ENCODE assay signal across 10 cellular contexts in genomic region chr4:4461850-4462249, GRCh38.
DNase-seq lines count a peak whose midpoint lies in the region; ATAC-seq and TF ChIP-seq lines count a peak whose summit lies in the region.
"Had no signal": no experiment of that assay in that cellular context is flagged by ENCODE, and none has a peak within 500 bp of the region (broad histone marks: within the 10 kb centered on the region; RNA-seq: fewer than 3 reads in every experiment).

No MANE protein-coding gene starts in this region.

- POLR2A ChIA-PET in SK-N-SH (lab: Yijun Ruan, JAX), result interaction anchor here (0.6 to 1.5 kb wide), 2 partner anchors 55 to 121 kb away, joined by 3 read pairs; no protein-coding TSS in a partner anchor
- POLR2A ChIA-PET in activated CD4-positive, alpha-beta memory T cell treated with anti-CD3 and anti-CD28 coated beads, Interleukin-2, amount 10 ng/mL, durations not matched to agents 7 days and 5 days (lab: Charles Lee), result interaction anchor here (1.2 kb wide), 2 partner anchors 50 to 79 kb away, joined by 3 read pairs; no protein-coding TSS in a partner anchor

- no peaks in the 10 kb centered on the region for H3K27me3 ChIP-seq in SK-N-SH (ENCODE audit: insufficient read depth)
- no peaks in the 10 kb centered on the region for H3K27me3 ChIP-seq in stomach
- H3K27me3 ChIP-seq in heart left ventricle, result no peaks in the 10 kb centered on the region
- no peaks in the 10 kb centered on the region for H3K27me3 ChIP-seq in gastrocnemius medialis

- CTCF ChIA-PET in SK-N-SH (lab: Yijun Ruan, JAX), result interaction anchor here (0.6 to 2.1 kb wide), 5 partner anchors 14 to 58 kb away, joined by 3 to 7 read pairs (median 4); no protein-coding TSS in a partner anchor
- CTCF ChIA-PET in activated CD4-positive, alpha-beta memory T cell treated with anti-CD3 and anti-CD28 coated beads, Interleukin-2, amount 10 ng/mL, durations not matched to agents 7 days and 5 days (lab: Charles Lee), result no interaction called here

- TF ChIP-seq RAD21 in SK-N-SH (IDR thresholded peaks at IDR 0.05; ENCODE audit: low read length), result no peak

- no peak overlapping the region for H3K9ac ChIP-seq in SK-N-SH

- H4K20me1 ChIP-seq in SK-N-SH (ENCODE audit: insufficient read depth), result no peaks in the 10 kb centered on the region

- TF ChIP-seq EP300 in SK-N-SH (IDR thresholded peaks at IDR 0.05; ENCODE audit: borderline replicate concordance in 1 of 2, low read depth in 1 of 2, low read length in 1 of 2) (peak in 1 of 2 experiments; percentile 60; a peak in 2 of 4 replicates), stomach (IDR thresholded peaks at IDR 0.05) (no peak)

- H3K9me2 ChIP-seq in SK-N-SH, result no peaks in the 10 kb centered on the region

- H3K27ac Mint-ChIP-seq in activated CD4-positive, alpha-beta memory T cell treated with anti-CD3 and anti-CD28 coated beads, Interleukin-2, amount 10 ng/mL, durations not matched to agents 7 days and 5 days, result peak overlapping the region; percentile 69

- DNase-seq in SK-N-SH (peak; percentile 65), left lobe of liver (ENCODE audit: low spot score) (peak; percentile 90), stomach (peak; percentile 43), heart left ventricle (no peak), OCI-M2 (lab: John Stamatoyannopoulos, UW; ENCODE audit: unreplicated experiment) (no peak), gastrocnemius medialis (no peak)
- DNase-seq in activated CD4-positive, alpha-beta memory T cell treated with anti-CD3 and anti-CD28 coated beads, Interleukin-2, amount 10 ng/mL, durations not matched to agents 7 days and 5 days, result peak; percentile 65
- DNase-seq: ACHN, NCI-H446 had no signal

- no peak overlapping the region for H3K4me3 Mint-ChIP-seq in activated CD4-positive, alpha-beta memory T cell treated with anti-CD3 and anti-CD28 coated beads, Interleukin-2, amount 10 ng/mL, durations not matched to agents 7 days and 5 days

- H2AFZ ChIP-seq in SK-N-SH (ENCODE audit: low read depth), result no peak overlapping the region

- ATAC-seq in SK-N-SH treated with all-trans-retinoic acid at 6 μM for 48 hours (no peak; the same call in 2 of the 3 replicates), left lobe of liver (peak; percentile 98), heart left ventricle (no peak), gastrocnemius medialis (no peak)

- TF ChIP-seq CTCF in SK-N-SH (IDR thresholded peaks at IDR 0.05) (no peak), stomach (IDR thresholded peaks at IDR 0.05) (no peak), heart left ventricle (IDR thresholded peaks at IDR 0.05) (no peak), gastrocnemius medialis (IDR thresholded peaks at IDR 0.05 in 4 of 5, conservative IDR thresholded peaks at IDR 0.05 in 1 of 5) (no peak)

- H3K36me3 Mint-ChIP-seq in activated CD4-positive, alpha-beta memory T cell treated with anti-CD3 and anti-CD28 coated beads, Interleukin-2, amount 10 ng/mL, durations not matched to agents 7 days and 5 days (ENCODE audit: low read depth), result peaks cover 20% of the 10 kb centered on the region

- intact Hi-C loops in stomach (cut with DNase I; ENCODE audit: low total_unique reads), result no loop called here
- intact Hi-C loops in heart left ventricle (cut with DNase I), result no loop called here
- intact Hi-C loops in gastrocnemius medialis (cut with DNase I; ENCODE audit: low total_unique reads), result no loop called here

- H3K27ac ChIP-seq in SK-N-SH (ENCODE audit: low read depth in 2 of 2, low read length in 1 of 2) (peak overlapping the region in 1 of 2 experiments; percentile 90; a peak in 1 of 4 replicates), stomach (no peak overlapping the region), heart left ventricle (no peak overlapping the region), gastrocnemius medialis (no peak overlapping the region)

- H3K27me3 Mint-ChIP-seq in activated CD4-positive, alpha-beta memory T cell treated with anti-CD3 and anti-CD28 coated beads, Interleukin-2, amount 10 ng/mL, durations not matched to agents 7 days and 5 days, result no peaks in the 10 kb centered on the region

- peaks cover 4% of the 10 kb centered on the region for H3K9me3 Mint-ChIP-seq in activated CD4-positive, alpha-beta memory T cell treated with anti-CD3 and anti-CD28 coated beads, Interleukin-2, amount 10 ng/mL, durations not matched to agents 7 days and 5 days

- H3K4me1 ChIP-seq in SK-N-SH (ENCODE audit: control insufficient read depth in 1 of 2, insufficient read depth in 2 of 2, low read depth in 1 of 2, low read length in 1 of 2), result peaks cover 9 to 21% of the 10 kb centered on the region in 2 experiments
- peaks cover 0 to 13% (median 3%) of the 10 kb centered on the region in 4 donors for H3K4me1 ChIP-seq in stomach
- H3K4me1 ChIP-seq in heart left ventricle, result no peaks in the 10 kb centered on the region
- H3K4me1 ChIP-seq in gastrocnemius medialis, result no peaks in the 10 kb centered on the region

- in situ Hi-C loops in gastrocnemius medialis (cut with MboI; ENCODE audit: low sequenced_read_pairs in 4 of 4), result no loop called here

- H3F3A ChIP-seq in SK-N-SH (replicated peaks; ENCODE audit: insufficient read depth), result peaks cover 18% of the 10 kb centered on the region

- H3K79me2 ChIP-seq in SK-N-SH (ENCODE audit: insufficient read depth), result no peaks in the 10 kb centered on the region

- no peak for TF ChIP-seq POLR2A in stomach (IDR thresholded peaks at IDR 0.05)
- TF ChIP-seq POLR2A in heart left ventricle (IDR thresholded peaks at IDR 0.05), result no peak
- no peak for TF ChIP-seq POLR2A in gastrocnemius medialis (IDR thresholded peaks at IDR 0.05)

- H3K4me2 ChIP-seq in SK-N-SH, result no peak overlapping the region

- H3K9me3 ChIP-seq in SK-N-SH, result no peaks in the 10 kb centered on the region
- no peaks in the 10 kb centered on the region for H3K9me3 ChIP-seq in stomach
- no peaks in the 10 kb centered on the region for H3K9me3 ChIP-seq in heart left ventricle
- no peaks in the 10 kb centered on the region for H3K9me3 ChIP-seq in gastrocnemius medialis

- H3K36me3 ChIP-seq in SK-N-SH (replicated peaks in 1 of 2; ENCODE audit: control insufficient read depth in 1 of 2, insufficient read depth in 2 of 2, low read length in 1 of 2) (peaks cover 12 to 32% of the 10 kb centered on the region in 2 experiments), stomach (peaks cover 19 to 59% (median 58%) of the 10 kb centered on the region in 4 donors), heart left ventricle (peaks cover 0 to 56% (median 36%) of the 10 kb centered on the region in 9 donors), gastrocnemius medialis (peaks cover 0 to 38% of the 10 kb centered on the region in 2 donors)

- H3K4me1 Mint-ChIP-seq in activated CD4-positive, alpha-beta memory T cell treated with anti-CD3 and anti-CD28 coated beads, Interleukin-2, amount 10 ng/mL, durations not matched to agents 7 days and 5 days, result peaks cover 28% of the 10 kb centered on the region

- H3K4me3 ChIP-seq in SK-N-SH (ENCODE audit: low read depth in 2 of 2, low read length in 1 of 2), result no peak overlapping the region
- H3K4me3 ChIP-seq in stomach, result no peak overlapping the region
- H3K4me3 ChIP-seq in heart left ventricle, result no peak overlapping the region
- no peak overlapping the region for H3K4me3 ChIP-seq in gastrocnemius medialis

- 82% methylated on average over 5 of the region's 5 CpGs for WGBS in SK-N-SH (ENCODE audit: low lambda C conversion rate)
- WGBS in stomach, 5 donors, result 42 to 67% (median 54%) methylated on average over 5 of the region's 5 CpGs
- WGBS in heart left ventricle, 4 donors, result 88 to 93% (median 89%) methylated on average over 5 of the region's 5 CpGs

TF ChIP-seq in SK-N-SH, 30 proteins besides CTCF, POLR2A, EP300 and RAD21 (continues in another document):
- TF ChIP-seq ZBTB33 (IDR thresholded peaks at IDR 0.05; ENCODE audit: borderline replicate concordance, low read depth), result no peak
- no peak for TF ChIP-seq SIN3A (IDR thresholded peaks at IDR 0.05; ENCODE audit: borderline replicate concordance, low read depth, low read length)
- no peak for TF ChIP-seq FOXJ3 (CRISPR knock-in tag; IDR thresholded peaks at IDR 0.05)
- TF ChIP-seq ELF1 (IDR thresholded peaks at IDR 0.05), result no peak
- peak; percentile 73 for TF ChIP-seq NRF1 (IDR thresholded peaks at IDR 0.05; ENCODE audit: low read depth, low read length)

TF ChIP-seq in SK-N-SH treated with all-trans-retinoic acid at 6 μM for 48 hours, 23 proteins besides CTCF, POLR2A, EP300 and RAD21:
- no peak for TF ChIP-seq CSDC2 (CRISPR knock-in tag; IDR thresholded peaks at IDR 0.05)
- TF ChIP-seq ZC3H10 (CRISPR knock-in tag; IDR thresholded peaks at IDR 0.05), result no peak
- no peak for TF ChIP-seq CREB5 (CRISPR knock-in tag; IDR thresholded peaks at IDR 0.05; ENCODE audit: low read depth)
- TF ChIP-seq TOX (CRISPR knock-in tag; IDR thresholded peaks at IDR 0.05; ENCODE audit: borderline replicate concordance), result no peak
- no peak for TF ChIP-seq RARB (CRISPR knock-in tag; IDR thresholded peaks at IDR 0.05)
- TF ChIP-seq ARNTL (CRISPR knock-in tag; IDR thresholded peaks at IDR 0.05; ENCODE audit: borderline replicate concordance, low read depth), result no peak
- TF ChIP-seq ZNF70 (CRISPR knock-in tag; IDR thresholded peaks at IDR 0.05), result no peak
- no peak for TF ChIP-seq CSRNP3 (CRISPR knock-in tag; IDR thresholded peaks at IDR 0.05)
- no peak for TF ChIP-seq PPARA (CRISPR knock-in tag; IDR thresholded peaks at IDR 0.05; ENCODE audit: borderline replicate concordance)
- no peak for TF ChIP-seq ESRRG (CRISPR knock-in tag; IDR thresholded peaks at IDR 0.05)
TF ChIP-seq in SK-N-SH treated with all-trans-retinoic acid at 6 μM for 48 hours: peak in this region for 0.

Comparison
In these comparisons a context has a peak if more than half of its experiments do, and no peak if none do; other contexts are left out.
1. DNase-seq: peak in SK-N-SH (single experiment), activated CD4-positive, alpha-beta memory T cell treated with anti-CD3 and anti-CD28 coated beads, Interleukin-2, amount 10 ng/mL, durations not matched to agents 7 days and 5 days (single experiment), left lobe of liver (single experiment) and stomach (single experiment); none in heart left ventricle (0 of 5), OCI-M2 (single experiment) and gastrocnemius medialis (0 of 2).